In genomic region chr4:36255575-36255974, GRCh38 we compare ENCODE assay signal across 8 cellular contexts. TPM values are rescaled to one million over a fixed set of nuclear protein-coding genes. Genes with fewer than 3 reads are reported as not detected.
A peak's percentile ranks its signal among the peaks of the same experiment; 100 is the strongest.
DNase-seq lines count a peak whose midpoint lies in the region; ATAC-seq lines count a peak whose summit lies in the region.

No MANE protein-coding gene starts in this region.

- peak; percentile 70 for ATAC-seq in GM21390 (IDR thresholded peaks at IDR 0.05; ENCODE audit: unreplicated experiment)

- no peaks in the 10 kb centered on the region for H3K9me3 Mint-ChIP-seq in IgD-negative memory B cell
- no peaks in the 10 kb centered on the region for H3K9me3 Mint-ChIP-seq in activated T-cell treated with anti-CD3 and anti-CD28 coated beads, Interleukin-2, amount 50 U/mL, for 24 hours

- H3K36me3 Mint-ChIP-seq in IgD-negative memory B cell: peaks cover 4% of the 10 kb centered on the region
- H3K36me3 Mint-ChIP-seq in activated T-cell treated with anti-CD3 and anti-CD28 coated beads, Interleukin-2, amount 50 U/mL, for 24 hours (ENCODE audit: low read depth): no peaks in the 10 kb centered on the region

- H3K27ac Mint-ChIP-seq in IgD-negative memory B cell: peak overlapping the region; percentile 5 to 94 (median 74)
- H3K27ac Mint-ChIP-seq in activated T-cell treated with anti-CD3 and anti-CD28 coated beads, Interleukin-2, amount 50 U/mL, for 24 hours: peak overlapping the region; percentile 86

- H3K4me3 Mint-ChIP-seq in IgD-negative memory B cell: peak overlapping the region; percentile 8 to 75 (median 71)
- peak overlapping the region; percentile 65 for H3K4me3 Mint-ChIP-seq in activated T-cell treated with anti-CD3 and anti-CD28 coated beads, Interleukin-2, amount 50 U/mL, for 24 hours

- peaks cover 26 to 31% (median 29%) of the 10 kb centered on the region in 3 donors for H3K4me1 Mint-ChIP-seq in IgD-negative memory B cell
- peaks cover 45% of the 10 kb centered on the region for H3K4me1 Mint-ChIP-seq in activated T-cell treated with anti-CD3 and anti-CD28 coated beads, Interleukin-2, amount 50 U/mL, for 24 hours (ENCODE audit: low read depth)

- no peaks in the 10 kb centered on the region for H3K27me3 Mint-ChIP-seq in IgD-negative memory B cell
- H3K27me3 Mint-ChIP-seq in activated T-cell treated with anti-CD3 and anti-CD28 coated beads, Interleukin-2, amount 50 U/mL, for 24 hours: no peaks in the 10 kb centered on the region

- peak; percentile 95 for DNase-seq in GF-D8 (lab: John Stamatoyannopoulos, UW)
- DNase-seq in activated T-cell treated with anti-CD3 and anti-CD28 coated beads, Interleukin-2, amount 50 U/mL, for 24 hours: no peak
- DNase-seq in pons (ENCODE audit: low spot score): peak; percentile 69
- no peak for DNase-seq in HPDE6-E6E7 (ENCODE audit: extremely low spot score)
- no peak for DNase-seq in SHP77 (lab: John Stamatoyannopoulos, UW)
- DNase-seq in 8988T: no peak

RNA-seq across cellular contexts. Expression of gene ARAP2, which starts 11.3 kb away (rescaled TPM):
- polyA plus RNA-seq in IgD-negative memory B cell: 20.8 TPM

RNA-seq across cellular contexts. Expression of gene DTHD1, which starts 25.8 kb away (rescaled TPM):
- not detected for polyA plus RNA-seq in IgD-negative memory B cell

Comparison
In these comparisons a context has a peak if more than half of its experiments do, and no peak if none do; other contexts are left out.
1. DNase-seq: peak in GF-D8 (single experiment) and pons (single experiment); none in activated T-cell treated with anti-CD3 and anti-CD28 coated beads, Interleukin-2, amount 50 U/mL, for 24 hours (single experiment), HPDE6-E6E7 (single experiment), SHP77 (0 of 2) and 8988T (single experiment).